In genomic region chr11:93630037-93630436, GRCh38 we compare ENCODE assay signal across 35 cellular contexts.
"Had no signal": no experiment of that assay in that cellular context is flagged by ENCODE, and none has a peak within 500 bp of the region (broad histone marks: within the 10 kb centered on the region; RNA-seq: fewer than 3 reads in every experiment).

No MANE protein-coding gene starts in this region.

- H3K27ac ChIP-seq: adrenal gland, cardiac muscle cell, WERI-Rb-1 had no signal

- FAIRE-seq: astrocyte, bronchial epithelial cell, TTC549 had no signal

- H3K36me3 ChIP-seq: adrenal gland, cardiac muscle cell, WERI-Rb-1 had no signal

- H3K27me3 ChIP-seq: adrenal gland, cardiac muscle cell had no signal

- H3K4me3 ChIP-seq: adrenal gland, cardiac muscle cell had no signal

- H3K4me1 ChIP-seq: adrenal gland had no signal

- DNase-seq: activated CD4-positive, alpha-beta memory T cell treated with anti-CD3 and anti-CD28 coated beads, Interleukin-2, amount 10 ng/mL, durations not matched to agents 7 days and 5 days; activated CD4-positive, alpha-beta T cell treated with anti-CD3 and anti-CD28 coated beads for 1 hour; activated CD4-positive, alpha-beta T cell treated with anti-CD3 and anti-CD28 coated beads for 36 hours; activated CD4-positive, alpha-beta T cell treated with anti-CD3 and anti-CD28 coated beads for 48 hours; activated CD4-positive, alpha-beta T cell treated with anti-CD3 and anti-CD28 coated beads, Interleukin-2, amount 10 ng/mL, durations not matched to agents 7 days and 5 days; activated CD4-positive, alpha-beta T cell treated with anti-CD3 and anti-CD28 coated beads, Interleukin-2, amount 50 U/mL, for 48 hours; activated CD4-positive, CD25-positive, alpha-beta regulatory T cell; activated CD8-positive, alpha-beta memory T cell treated with anti-CD3 and anti-CD28 coated beads for 24 hours; activated CD8-positive, alpha-beta memory T cell treated with anti-CD3 and anti-CD28 coated beads, Interleukin-2, amount 10 ng/mL, durations not matched to agents 7 days and 5 days; activated CD8-positive, alpha-beta memory T cell treated with anti-CD3 and anti-CD28 coated beads, Interleukin-2, amount 50 U/mL, for 48 hours; activated CD8-positive, alpha-beta T cell treated with anti-CD3 and anti-CD28 coated beads, Interleukin-2, amount 10 ng/mL, durations not matched to agents 7 days and 5 days; activated effector memory CD4-positive, alpha-beta T cell treated with anti-CD3 and anti-CD28 coated beads, Interleukin-2, amount 50 U/mL, for 16 hours; activated gamma-delta T cell treated with Interleukin-2 at 50 U/mL for 16 hours; activated naive CD4-positive, alpha-beta T cell; activated naive CD4-positive, alpha-beta T cell treated with anti-CD3 and anti-CD28 coated beads for 36 hours; activated naive CD4-positive, alpha-beta T cell treated with anti-CD3 and anti-CD28 coated beads, Interleukin-2, amount 50 U/mL, for 16 hours; activated naive CD8-positive, alpha-beta T cell treated with anti-CD3 and anti-CD28 coated beads for 36 hours; activated T-cell treated with anti-CD3 and anti-CD28 coated beads, Interleukin-2, amount 50 U/mL, for 24 hours; activated T-cell treated with anti-CD3 and anti-CD28 coated beads, Interleukin-2, amount 50 U/mL, for 48 hours; adrenal gland; amniotic stem cell; aorta; caudate nucleus; cerebellar nuclear complex; T-helper 1 cell; T-helper 2 cell; T-helper 9 cell; WERI-Rb-1 had no signal

- H3K9me3 ChIP-seq: adrenal gland had no signal

- ATAC-seq: activated CD4-positive, alpha-beta T cell treated with anti-CD3 and anti-CD28 coated beads for 36 hours; activated CD4-positive, CD25-positive, alpha-beta regulatory T cell treated with anti-CD3 and anti-CD28 coated beads, Interleukin-2, amount 50 U/mL, for 24 hours; activated CD8-positive, alpha-beta memory T cell treated with anti-CD3 and anti-CD28 coated beads, Interleukin-2, amount 10 ng/mL, durations not matched to agents 7 days and 5 days; activated CD8-positive, alpha-beta T cell treated with anti-CD3 and anti-CD28 coated beads, Interleukin-2, amount 10 ng/mL, durations not matched to agents 7 days and 5 days; activated naive CD4-positive, alpha-beta T cell treated with anti-CD3 and anti-CD28 coated beads, Interleukin-2, amount 50 U/mL, for 72 hours; WTC11 had no signal
